1 cellular context compared by ENCODE assay signal in the genomic region with DNA sequence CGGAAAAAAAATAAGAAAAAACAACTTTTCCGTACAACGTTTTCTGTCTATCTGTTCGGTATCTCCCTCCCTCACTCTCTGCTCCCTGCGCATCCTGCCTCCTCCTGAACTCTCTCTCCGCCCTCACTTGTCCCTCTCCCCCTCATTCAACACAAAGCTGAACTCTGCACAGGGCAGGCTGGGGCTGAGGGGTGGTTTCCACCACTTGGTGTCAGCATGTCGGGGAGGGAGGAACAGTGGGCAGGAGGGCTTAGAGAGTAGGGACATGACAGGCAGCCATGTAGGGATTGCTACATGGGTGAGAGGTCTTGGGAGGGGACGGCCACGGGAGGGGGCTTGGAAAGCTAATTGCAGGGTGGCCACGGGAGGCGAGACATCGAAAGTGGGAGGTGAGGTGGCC.
TF ChIP-seq lines count a peak whose summit lies in the region.

No MANE protein-coding gene starts in this region.

TF ChIP-seq in K562, 482 proteins besides CTCF, POLR2A, EP300 and RAD21:
- no peak for TF ChIP-seq STAT5A (IDR thresholded peaks at IDR 0.05; ENCODE audit: borderline replicate concordance, low read length)
- no peak for TF ChIP-seq ZNF764 (CRISPR knock-in tag; IDR thresholded peaks at IDR 0.05; ENCODE audit: low read depth)
- no peak for TF ChIP-seq E2F4 (CRISPR knock-in tag; IDR thresholded peaks at IDR 0.05; ENCODE audit: low read depth)
- no peak for TF ChIP-seq GTF2E2 (tag; IDR thresholded peaks at IDR 0.05)
- TF ChIP-seq DNMT1 (IDR thresholded peaks at IDR 0.05), result no peak
- TF ChIP-seq NRF1 (conservative IDR thresholded peaks at IDR 0.05 in 1 of 2, IDR thresholded peaks at IDR 0.05 in 1 of 2), result peak; percentile 29 to 33; a peak in 2 of 4 replicates
